8 cellular contexts compared by ENCODE assay signal in the genomic region with DNA sequence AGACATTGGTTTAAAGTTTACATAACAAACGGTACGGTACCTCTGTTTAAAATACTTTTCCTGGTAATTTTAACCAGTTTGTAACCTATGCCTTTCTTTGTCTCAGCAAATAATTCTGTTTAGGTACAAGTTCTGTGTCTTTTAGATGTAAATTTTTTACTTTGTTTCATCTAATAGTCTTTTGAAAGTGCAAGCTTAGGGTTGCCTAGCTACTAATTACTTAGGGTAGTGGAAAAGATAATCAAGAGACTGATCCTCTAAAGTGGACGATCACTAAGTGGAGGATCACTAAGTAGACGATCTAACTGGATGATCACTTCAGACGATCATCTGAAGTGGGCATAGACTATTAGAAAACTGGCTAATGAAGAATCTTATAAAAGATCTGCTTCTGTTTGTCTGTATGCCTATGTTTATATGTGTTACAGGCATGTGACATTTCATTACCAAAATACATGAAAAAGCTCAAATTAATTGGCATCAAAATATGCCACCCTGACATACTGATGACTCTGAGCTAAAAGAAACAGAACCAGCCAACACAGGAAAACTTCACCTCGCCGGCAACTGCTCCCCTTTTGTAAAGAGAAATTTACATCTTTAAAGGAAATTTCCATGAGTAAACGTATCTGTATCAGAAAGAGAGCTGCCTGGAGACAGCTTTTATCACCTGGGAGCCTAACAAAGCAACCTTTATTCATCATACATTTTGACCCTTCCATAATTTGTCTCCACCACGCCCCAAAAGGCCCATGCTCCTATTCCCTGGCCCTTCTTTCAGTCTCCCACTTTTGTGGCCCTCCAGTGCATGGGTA. TPM values are rescaled to one million over a fixed set of nuclear protein-coding genes. Genes with fewer than 3 reads are reported as not detected.
DNase-seq lines count a peak whose midpoint lies in the region; ATAC-seq and TF ChIP-seq lines count a peak whose summit lies in the region.

No MANE protein-coding gene starts in this region.

- intact Hi-C loops in Right ventricle myocardium superior (cut with DNase I) (loop anchor here (5.0 to 10.0 kb wide), 3 partner anchors 49 to 103 kb away; a partner anchor contains a TSS), left colon (cut with DNase I, micrococcal nuclease) (loop anchor here in 1 of 2 donors (10.0 kb wide), 1 partner anchor 113 kb away; no protein-coding TSS in a partner anchor), thyroid gland (cut with DNase I) (loop anchor here (5.0 to 10.0 kb wide), 2 partner anchors 97 to 121 kb away; a partner anchor contains a TSS)

- no peak for TF ChIP-seq POLR2A in thyroid gland (IDR thresholded peaks at IDR 0.05)

- H3K27me3 ChIP-seq in right atrium auricular region: no peaks in the 10 kb centered on the region
- no peaks in the 10 kb centered on the region for H3K27me3 ChIP-seq in adipocyte (replicated peaks; ENCODE audit: control insufficient read depth, insufficient read depth, low read length)
- H3K27me3 ChIP-seq in thyroid gland: no peaks in the 10 kb centered on the region

- no peak for ATAC-seq in Right ventricle myocardium superior (ENCODE audit: poor library complexity)
- ATAC-seq in left colon: peak; percentile 30
- no peak for ATAC-seq in GM18868 (IDR thresholded peaks at IDR 0.05; ENCODE audit: unreplicated experiment)

- H3K4me1 ChIP-seq in right atrium auricular region (peaks cover 0 to 30% of the 10 kb centered on the region in 2 donors), adipocyte (ENCODE audit: control insufficient read depth, insufficient read depth, low read length) (peaks cover 30% of the 10 kb centered on the region), thyroid gland (peaks cover 6 to 27% of the 10 kb centered on the region in 2 donors)

- DNase-seq in right atrium auricular region (ENCODE audit: low spot score) (no peak), Right ventricle myocardium superior (no peak), adipocyte (ENCODE audit: low read depth) (peak; percentile 17), left colon (no peak), thyroid gland (no peak), GM20000 (ENCODE audit: low spot score) (no peak)
- no peak for DNase-seq in activated effector memory CD4-positive, alpha-beta T cell treated with Interleukin-2 at 50 U/mL for 16 hours

- H3K36me3 ChIP-seq in right atrium auricular region: no peaks in the 10 kb centered on the region
- no peaks in the 10 kb centered on the region for H3K36me3 ChIP-seq in adipocyte (ENCODE audit: control insufficient read depth, insufficient read depth, low read length, severe bottlenecking)
- H3K36me3 ChIP-seq in thyroid gland: no peaks in the 10 kb centered on the region

- 49 to 64% methylated on average over 9 of the region's 9 CpGs for WGBS in thyroid gland, 2 donors

- TF ChIP-seq CTCF in right atrium auricular region (IDR thresholded peaks at IDR 0.05): no peak
- no peak for TF ChIP-seq CTCF in thyroid gland (IDR thresholded peaks at IDR 0.05)
- no peak for TF ChIP-seq CTCF in GM20000 (IDR thresholded peaks at IDR 0.05; ENCODE audit: extremely low read depth, missing control alignments)

- H3K27ac ChIP-seq in right atrium auricular region: peak overlapping the region; percentile 92 to 94
- peak overlapping the region in 2 of 3 donors; percentile 70 to 98 for H3K27ac ChIP-seq in thyroid gland

- peak overlapping the region; percentile 92 for H3K9ac ChIP-seq in adipocyte (ENCODE audit: low read length)

- H3K4me3 ChIP-seq in right atrium auricular region: peak overlapping the region; percentile 64 to 92
- peak overlapping the region; percentile 93 for H3K4me3 ChIP-seq in adipocyte (ENCODE audit: low read length)
- peak overlapping the region in 2 of 3 donors; percentile 60 to 71 for H3K4me3 ChIP-seq in thyroid gland (replicated peaks in 1 of 3)

- H3K9me3 ChIP-seq in right atrium auricular region (no peaks in the 10 kb centered on the region), adipocyte (ENCODE audit: control insufficient read depth, low read length) (peaks cover 3% of the 10 kb centered on the region), thyroid gland (no peaks in the 10 kb centered on the region)

RNA-seq across cellular contexts. Expression of a gene that starts 15.9 kb away (rescaled TPM):
- total RNA-seq in right atrium auricular region (100 to 1,000 TPM in 1 of 2 donors, 10 to 100 TPM in 1; 73.3 to 129 TPM), Right ventricle myocardium superior (120 TPM), left colon (100 to 1,000 TPM in 1 of 2 donors, 10 to 100 TPM in 1; 89.5 to 136 TPM), thyroid gland (100 to 1,000 TPM in 3 of 4 donors, 10 to 100 TPM in 1; 94.7 to 139 (median 123) TPM)

RNA-seq across cellular contexts. Expression of a gene that starts 49.8 kb away (rescaled TPM):
- total RNA-seq in right atrium auricular region (10 to 100 TPM; 22.4 to 26.0 TPM), Right ventricle myocardium superior (25.1 TPM), left colon (10 to 100 TPM; 22.2 to 25.7 TPM), thyroid gland (10 to 100 TPM; 35.1 to 49.8 (median 42.5) TPM)
